1 cellular context compared by ENCODE assay signal in the genomic region with DNA sequence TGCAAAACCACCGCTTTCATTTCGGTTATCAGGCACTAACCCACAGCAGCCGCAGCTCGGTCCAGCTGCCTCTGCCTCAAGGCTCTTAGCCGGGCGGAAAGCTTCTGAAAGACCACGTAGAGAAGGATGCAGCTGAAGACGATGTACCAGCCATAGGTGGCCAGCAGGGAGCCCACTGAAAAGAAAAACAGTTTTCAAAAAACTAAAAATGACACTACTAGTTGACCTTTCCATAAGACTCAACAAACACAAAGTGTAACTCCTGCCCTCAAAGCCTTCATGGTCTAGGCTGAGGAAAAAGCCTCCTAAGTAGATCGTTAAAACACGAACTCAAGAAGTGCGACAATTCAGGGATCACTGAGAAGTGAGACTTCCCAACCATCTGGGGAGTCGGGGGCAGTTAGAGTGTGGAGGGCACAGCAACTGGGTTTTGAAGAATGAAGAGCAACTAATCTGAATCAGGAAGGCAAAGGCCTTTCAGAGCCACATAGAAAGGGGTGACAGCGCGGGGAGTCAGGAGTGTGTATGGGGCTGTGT.
A peak's percentile ranks its signal among the peaks of the same experiment; 100 is the strongest.
TF ChIP-seq lines count a peak whose summit lies in the region.

No MANE protein-coding gene starts in this region.

TF ChIP-seq in GM12878, 131 proteins besides CTCF, POLR2A, EP300 and RAD21:
- 0 out of 2 replicates have a peak, but pooled peaks have one; percentile 5 for TF ChIP-seq IKZF1 (conservative IDR thresholded peaks at IDR 0.05)
- TF ChIP-seq TCF3 (IDR thresholded peaks at IDR 0.05; ENCODE audit: borderline replicate concordance, insufficient read depth, low read depth, low read length): 0 out of 2 replicates have a peak, but pooled peaks have one; percentile 22
- 0 out of 2 replicates have a peak, but pooled peaks have one; percentile 29 for TF ChIP-seq RUNX3 (IDR thresholded peaks at IDR 0.05; ENCODE audit: low read length)
- no peak for TF ChIP-seq YBX1 (IDR thresholded peaks at IDR 0.05)
- peak; percentile 46; the same call in 1 of the 2 replicates for TF ChIP-seq SIN3A (IDR thresholded peaks at IDR 0.05; ENCODE audit: low read depth, low read length)
- no peak for TF ChIP-seq ELK1 (IDR thresholded peaks at IDR 0.05; ENCODE audit: low read depth, low read length)
- no peak for TF ChIP-seq JUND (IDR thresholded peaks at IDR 0.05; ENCODE audit: low read depth, low read length)
- TF ChIP-seq NFYA (IDR thresholded peaks at IDR 0.05; ENCODE audit: borderline replicate concordance, low read depth, low read length): no peak
- TF ChIP-seq NR2F1 (conservative IDR thresholded peaks at IDR 0.05): 0 out of 2 replicates have a peak, but pooled peaks have one; percentile 12
- TF ChIP-seq TCF12 (IDR thresholded peaks at IDR 0.05; ENCODE audit: low read depth, low read length): peak; percentile 67; the same call in 1 of the 2 replicates
- peak; percentile 31 for TF ChIP-seq SKIL (IDR thresholded peaks at IDR 0.05; ENCODE audit: low read depth, poor library complexity, severe bottlenecking)
- TF ChIP-seq BCL11A (IDR thresholded peaks at IDR 0.05; ENCODE audit: low read depth, low read length): 0 out of 2 replicates have a peak, but pooled peaks have one; percentile 32
- TF ChIP-seq CREM (IDR thresholded peaks at IDR 0.05; ENCODE audit: low read depth): peak; percentile 47; the same call in 1 of the 2 replicates
- peak; percentile 80 for TF ChIP-seq SMARCA5 (IDR thresholded peaks at IDR 0.05)
